In genomic region chr16:75837681-75838080, GRCh38 we compare ENCODE assay signal across 7 cellular contexts.
"Had no signal": no experiment of that assay in that cellular context is flagged by ENCODE, and none has a peak within 500 bp of the region (broad histone marks: within the 10 kb centered on the region; RNA-seq: fewer than 3 reads in every experiment).

No MANE protein-coding gene starts in this region.

- H3K27me3 Mint-ChIP-seq: IgD-negative memory B cell had no signal

- H3K27ac ChIP-seq: GM23248, HL-60 had no signal

- DNase-seq: GM23248, GOT3, H7, HFFc6 had no signal

- H3K9me3 ChIP-seq: HAP-1 had no signal

- H3K9ac ChIP-seq: GM23248 had no signal

- H3K4me1 Mint-ChIP-seq: IgD-negative memory B cell had no signal

- H3K36me3 ChIP-seq: HAP-1 had no signal

- H3K36me3 Mint-ChIP-seq: IgD-negative memory B cell had no signal

- H3K4me3 ChIP-seq: GM23248, HAP-1 had no signal

- H3K27ac Mint-ChIP-seq: HFFc6, IgD-negative memory B cell had no signal

- H3K4me3 Mint-ChIP-seq: HFFc6, IgD-negative memory B cell had no signal
